Comparison of ENCODE assay signal across 2 cellular contexts in genomic region chr19:46017874-46018675, GRCh38.
TF ChIP-seq lines count a peak whose summit lies in the region.

No MANE protein-coding gene starts in this region.

TF ChIP-seq in SK-N-SH, 30 proteins besides CTCF, POLR2A, EP300 and RAD21 (continued from another document):
- TF ChIP-seq YY1 (IDR thresholded peaks at IDR 0.05; ENCODE audit: low read depth): no peak
- no peak for TF ChIP-seq GATA2 (CRISPR knock-in tag; IDR thresholded peaks at IDR 0.05)
- TF ChIP-seq SMC3 (IDR thresholded peaks at IDR 0.05; ENCODE audit: low read depth, low read length): no peak
- TF ChIP-seq CHD2 (IDR thresholded peaks at IDR 0.05; ENCODE audit: low read length, partially characterized antibody): no peak
- TF ChIP-seq POLR2AphosphoS5 (IDR thresholded peaks at IDR 0.05; ENCODE audit: low read depth, low read length): no peak
- TF ChIP-seq EZH2phosphoT487 (IDR thresholded peaks at IDR 0.05; ENCODE audit: borderline replicate concordance, low read depth): no peak
- no peak for TF ChIP-seq USF2 (IDR thresholded peaks at IDR 0.05; ENCODE audit: borderline replicate concordance, low read depth, low read length)
- TF ChIP-seq TCF12 (IDR thresholded peaks at IDR 0.05): no peak
- no peak for TF ChIP-seq RXRA (IDR thresholded peaks at IDR 0.05; ENCODE audit: borderline replicate concordance, low read depth)
- no peak for TF ChIP-seq MEF2A (IDR thresholded peaks at IDR 0.05; ENCODE audit: borderline replicate concordance, low read depth)
TF ChIP-seq in SK-N-SH: peak in this region for 0.

TF ChIP-seq in SK-N-SH treated with all-trans-retinoic acid at 6 μM for 48 hours, 23 proteins besides CTCF, POLR2A, EP300 and RAD21 (continued from another document):
- TF ChIP-seq CREB5 (CRISPR knock-in tag; IDR thresholded peaks at IDR 0.05; ENCODE audit: low read depth) (no peak), CSRNP3 (CRISPR knock-in tag; IDR thresholded peaks at IDR 0.05) (no peak), POU6F1 (CRISPR knock-in tag; IDR thresholded peaks at IDR 0.05; ENCODE audit: borderline replicate concordance, low read depth) (no peak), ZNF8 (CRISPR knock-in tag; IDR thresholded peaks at IDR 0.05) (no peak)
